1 cellular context compared by ENCODE assay signal in the genomic region with DNA sequence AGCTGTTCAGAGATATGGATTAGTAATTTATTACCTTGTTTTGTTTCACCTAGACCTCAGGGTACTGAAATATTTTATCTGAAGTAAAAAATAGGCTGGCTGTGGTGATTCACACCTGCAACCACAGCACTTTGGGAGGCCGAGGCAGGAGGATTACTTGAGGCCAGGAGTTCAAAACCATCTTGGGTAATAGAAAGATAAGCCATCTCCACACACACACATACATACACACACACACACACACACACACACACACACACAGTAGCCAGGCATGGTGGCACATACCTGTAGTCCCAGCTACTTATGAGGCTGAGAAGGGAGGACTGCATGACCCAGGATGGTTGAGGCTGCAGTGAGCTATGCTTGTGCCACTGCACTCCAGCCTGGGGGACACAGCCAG.
TF ChIP-seq lines count a peak whose summit lies in the region.

No MANE protein-coding gene starts in this region.

TF ChIP-seq in endothelial cell of umbilical vein, 7 proteins besides CTCF, POLR2A, EP300 and RAD21 (continued from another document):
- TF ChIP-seq GATA2 (IDR thresholded peaks at IDR 0.05; ENCODE audit: insufficient read depth, insufficient read length, low read depth, low read length) = no peak
